ENCODE assay signal across 6 cellular contexts in genomic region chr5:135702191-135702590, GRCh38.
"Had no signal": no experiment of that assay in that cellular context is flagged by ENCODE, and none has a peak within 500 bp of the region (broad histone marks: within the 10 kb centered on the region; RNA-seq: fewer than 3 reads in every experiment).

No MANE protein-coding gene starts in this region.

- H3K27ac ChIP-seq: GM23248 had no signal

- H3K9ac ChIP-seq: GM23248 had no signal

- H3K4me3 ChIP-seq: GM23248 had no signal

- DNase-seq: GM23248, GOT3, H9, HCEC 1CT, KBM-7 had no signal

- FAIRE-seq: HTR-8/SVneo had no signal
